19 cellular contexts compared by ENCODE assay signal in the genomic region with DNA sequence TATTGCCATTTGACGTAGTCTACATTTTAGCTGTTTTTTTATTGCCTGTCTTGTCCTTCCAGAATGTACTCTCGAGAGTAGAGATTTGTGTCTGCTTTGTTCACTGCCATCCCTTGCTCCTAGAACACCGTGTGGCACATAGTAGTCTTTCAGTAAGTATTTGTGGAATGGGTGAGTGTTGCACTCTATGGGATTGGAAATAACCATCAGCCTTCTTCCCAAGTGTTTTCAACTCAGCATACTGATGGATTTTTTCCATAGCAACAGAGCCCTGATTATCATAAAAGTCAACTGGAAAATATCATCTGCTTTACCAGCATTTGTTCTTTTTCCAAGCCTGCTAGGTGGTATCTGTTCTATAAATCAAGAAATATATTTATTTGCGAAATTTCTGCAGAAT.
DNase-seq lines count a peak whose midpoint lies in the region; ATAC-seq and TF ChIP-seq lines count a peak whose summit lies in the region.
"Had no signal": no experiment of that assay in that cellular context is flagged by ENCODE, and none has a peak within 500 bp of the region (broad histone marks: within the 10 kb centered on the region; RNA-seq: fewer than 3 reads in every experiment).

No MANE protein-coding gene starts in this region.

- no peak for TF ChIP-seq EP300 in esophagus muscularis mucosa (IDR thresholded peaks at IDR 0.05)

- peaks cover 5% of the 10 kb centered on the region for H3K27me3 Mint-ChIP-seq in brain
- peaks cover 20% of the 10 kb centered on the region for H3K27me3 Mint-ChIP-seq in nephron (ENCODE audit: low read depth)
- H3K27me3 Mint-ChIP-seq in neural progenitor cell (ENCODE audit: insufficient read depth, low read depth) = peaks cover 12% of the 10 kb centered on the region
- no peaks in the 10 kb centered on the region for H3K27me3 Mint-ChIP-seq in osteocyte (ENCODE audit: unreplicated experiment)

- TF ChIP-seq CTCF in brain (conservative IDR thresholded peaks at IDR 0.05) (no peak), esophagus muscularis mucosa (IDR thresholded peaks at IDR 0.05) (no peak), nephron (IDR thresholded peaks at IDR 0.05; ENCODE audit: unreplicated experiment in 3 of 3) (no peak), neural progenitor cell (IDR thresholded peaks at IDR 0.05) (no peak), osteocyte (IDR thresholded peaks at IDR 0.05) (no peak)

- H3K27ac Mint-ChIP-seq in brain (peak overlapping the region; percentile 34 to 87 (median 46)), nephron (peak overlapping the region in 2 of 3 experiments; percentile 3 to 84), neural progenitor cell (peak overlapping the region; percentile 51), osteocyte (ENCODE audit: unreplicated experiment) (no peak overlapping the region)
- H3K27ac Mint-ChIP-seq: B cell; CD4-positive, alpha-beta T cell; CD8-positive, alpha-beta T cell had no signal

- DNase-seq in esophagus muscularis mucosa (ENCODE audit: extremely low spot score) = peak; percentile 2
- DNase-seq in neural progenitor cell (ENCODE audit: low spot score) = no peak
- no peak for DNase-seq in NCI-H510A treated with DMSO at 0.1 percent for 48 hours (lab: John Stamatoyannopoulos, UW)
- DNase-seq in osteocyte (ENCODE audit: extremely low spot score, unreplicated experiment) = no peak
- DNase-seq: 8988T; ACHN; Caco-2; Calu3; CD4-positive, alpha-beta T cell; CD8-positive, alpha-beta T cell; DMS79 treated with DMSO at 0.1 percent for 48 hours; GF-D8 had no signal

- intact Hi-C loops in esophagus muscularis mucosa (cut with DNase I) = no loop called here

- no peak overlapping the region for H2AFZ ChIP-seq in neural progenitor cell (replicated peaks)

- H3K9me3 ChIP-seq in esophagus muscularis mucosa = no peaks in the 10 kb centered on the region
- no peaks in the 10 kb centered on the region for H3K9me3 ChIP-seq in neural progenitor cell (ENCODE audit: low read depth)
- H3K9me3 ChIP-seq: BLaER1 treated with 17β-estradiol and CSF1 and Interleukin-3, amounts not matched to agents 10 nM and 100 nM; Caco-2 had no signal

- H3K4me3 ChIP-seq in esophagus muscularis mucosa (no peak overlapping the region), neural progenitor cell (no peak overlapping the region)
- H3K4me3 ChIP-seq: BLaER1 treated with 17β-estradiol and CSF1 and Interleukin-3, amounts not matched to agents 10 nM and 100 nM had no signal

- H3K4me1 Mint-ChIP-seq in brain (peaks cover 52% of the 10 kb centered on the region), nephron (peaks cover 73% of the 10 kb centered on the region), neural progenitor cell (peaks cover 52% of the 10 kb centered on the region), osteocyte (ENCODE audit: unreplicated experiment) (no peaks in the 10 kb centered on the region)
- H3K4me1 Mint-ChIP-seq: B cell had no signal

- peaks cover 0 to 24% (median 14%) of the 10 kb centered on the region in 4 donors for H3K4me1 ChIP-seq in esophagus muscularis mucosa
- peaks cover 24% of the 10 kb centered on the region for H3K4me1 ChIP-seq in neural progenitor cell
- H3K4me1 ChIP-seq: BLaER1 treated with 17β-estradiol and CSF1 and Interleukin-3, amounts not matched to agents 10 nM and 100 nM had no signal

- H3K27me3 ChIP-seq in esophagus muscularis mucosa = no peaks in the 10 kb centered on the region
- H3K27me3 ChIP-seq in neural progenitor cell = no peaks in the 10 kb centered on the region
- H3K27me3 ChIP-seq: BLaER1 treated with 17β-estradiol and CSF1 and Interleukin-3, amounts not matched to agents 10 nM and 100 nM had no signal

- ATAC-seq in HG03432 (IDR thresholded peaks at IDR 0.05; ENCODE audit: unreplicated experiment) = no peak
- no peak for ATAC-seq in HG03378 (IDR thresholded peaks at IDR 0.05; ENCODE audit: unreplicated experiment)
- ATAC-seq: CD8-positive, alpha-beta T cell had no signal

- H3K27ac ChIP-seq in esophagus muscularis mucosa (replicated peaks in 1 of 4) (no peak overlapping the region), neural progenitor cell (no peak overlapping the region)
- H3K27ac ChIP-seq: BLaER1 treated with 17β-estradiol and CSF1 and Interleukin-3, amounts not matched to agents 10 nM and 100 nM; C4-2B had no signal

- H3F3A ChIP-seq in neural progenitor cell (ENCODE audit: low read depth) = peaks cover 23% of the 10 kb centered on the region

- TF ChIP-seq POLR2A in esophagus muscularis mucosa (IDR thresholded peaks at IDR 0.05; ENCODE audit: low read depth) = no peak

- no peaks in the 10 kb centered on the region for H3K36me3 ChIP-seq in esophagus muscularis mucosa
- H3K36me3 ChIP-seq in neural progenitor cell = no peaks in the 10 kb centered on the region
- H3K36me3 ChIP-seq: BLaER1 treated with 17β-estradiol and CSF1 and Interleukin-3, amounts not matched to agents 10 nM and 100 nM had no signal

- H3K4me2 ChIP-seq in neural progenitor cell = no peak overlapping the region
- H3K4me2 ChIP-seq: BLaER1 treated with 17β-estradiol and CSF1 and Interleukin-3, amounts not matched to agents 10 nM and 100 nM had no signal

- H3K79me2 ChIP-seq in neural progenitor cell (ENCODE audit: low read depth) = no peaks in the 10 kb centered on the region

- H3K36me3 Mint-ChIP-seq in brain (no peaks in the 10 kb centered on the region), nephron (ENCODE audit: low read depth) (no peaks in the 10 kb centered on the region), neural progenitor cell (no peaks in the 10 kb centered on the region), osteocyte (ENCODE audit: unreplicated experiment) (no peaks in the 10 kb centered on the region)
- H3K36me3 Mint-ChIP-seq: CD8-positive, alpha-beta T cell had no signal

- H3K9me3 Mint-ChIP-seq in brain (peaks cover 0 to 4% (median 0%) of the 10 kb centered on the region in 5 experiments), nephron (no peaks in the 10 kb centered on the region), neural progenitor cell (peaks cover 9% of the 10 kb centered on the region), osteocyte (ENCODE audit: unreplicated experiment) (no peaks in the 10 kb centered on the region)
- H3K9me3 Mint-ChIP-seq: CD4-positive, alpha-beta T cell; CD8-positive, alpha-beta T cell had no signal

- 90% methylated on average over 4 of the region's 4 CpGs for WGBS in esophagus muscularis mucosa

- H3K4me3 Mint-ChIP-seq in brain (peak overlapping the region in 1 of 5 experiments; percentile 23), nephron (no peak overlapping the region), neural progenitor cell (no peak overlapping the region), osteocyte (ENCODE audit: unreplicated experiment) (no peak overlapping the region)
- H3K4me3 Mint-ChIP-seq: B cell; CD4-positive, alpha-beta T cell; CD8-positive, alpha-beta T cell had no signal

- no peaks in the 10 kb centered on the region for H4K20me1 ChIP-seq in neural progenitor cell (ENCODE audit: low read depth)
- H4K20me1 ChIP-seq: BLaER1 treated with 17β-estradiol and CSF1 and Interleukin-3, amounts not matched to agents 10 nM and 100 nM had no signal

- no peak overlapping the region for H3K9ac ChIP-seq in neural progenitor cell
- H3K9ac ChIP-seq: BLaER1 treated with 17β-estradiol and CSF1 and Interleukin-3, amounts not matched to agents 10 nM and 100 nM had no signal
